In genomic region chrX:103329991-103330390, GRCh38 we compare ENCODE assay signal across 8 cellular contexts. TPM values are rescaled to one million over a fixed set of nuclear protein-coding genes. Genes with fewer than 3 reads are reported as not detected.
DNase-seq lines count a peak whose midpoint lies in the region; ATAC-seq and TF ChIP-seq lines count a peak whose summit lies in the region.

Gene TCEAL7 (plus strand): TSS chrX:103330239. CDS start chrX:103331404, 1,165 bp downstream.

- H3K4me3 ChIP-seq in coronary artery (peak within 1 kb of the TSS; percentile 52), skeletal muscle satellite cell (ENCODE audit: low read length) (peak within 1 kb of the TSS; percentile 66)

- peak within 1 kb of the TSS; percentile 58 for H3K27ac Mint-ChIP-seq in HFFc6

- H3K9me3 ChIP-seq in skeletal muscle satellite cell (replicated peaks; ENCODE audit: low read length) = no peaks in the 10 kb centered on the region

- peaks cover 7% of the 10 kb centered on the region for H3K27me3 ChIP-seq in skeletal muscle satellite cell (ENCODE audit: control insufficient read depth, insufficient read depth, low read length)

- H3K4me3 Mint-ChIP-seq in HFFc6 = peak within 1 kb of the TSS; percentile 90

- no peaks in the 10 kb centered on the region for H3K9me3 Mint-ChIP-seq in HFFc6

- H3K36me3 ChIP-seq in skeletal muscle satellite cell (ENCODE audit: insufficient read depth, low read length) = no peaks in the 10 kb centered on the region

- peaks cover 19% of the 10 kb centered on the region for H3K4me1 Mint-ChIP-seq in HFFc6 (ENCODE audit: low read depth)

- TF ChIP-seq CTCF in HFFc6 (IDR thresholded peaks at IDR 0.05) (no peak), coronary artery (IDR thresholded peaks at IDR 0.05) (no peak)

- H3K27me3 Mint-ChIP-seq in HFFc6 (ENCODE audit: insufficient read depth) = peaks cover 5% of the 10 kb centered on the region

- peak within 1 kb of the TSS; percentile 88 for H3K4me2 ChIP-seq in skeletal muscle satellite cell (ENCODE audit: low read length)

- peak; percentile 4 for DNase-seq in HFFc6
- DNase-seq in coronary artery (ENCODE audit: low spot score) = no peak
- DNase-seq in iris pigment epithelial cell (ENCODE audit: low read depth) = peak; percentile 30
- no peak for DNase-seq in NCI-H69 (lab: John Stamatoyannopoulos, UW)
- DNase-seq in stimulated activated naive CD4-positive, alpha-beta T cell (lab: John Stamatoyannopoulos, UW) = no peak
- DNase-seq in effector CD4-positive, alpha-beta T cell = no peak

- H3K36me3 Mint-ChIP-seq in HFFc6 (ENCODE audit: low read depth) = no peaks in the 10 kb centered on the region

- peak within 1 kb of the TSS; percentile 69 for H3K9ac ChIP-seq in skeletal muscle satellite cell (ENCODE audit: low read depth, low read length)

- ATAC-seq in GM19397 (IDR thresholded peaks at IDR 0.05; ENCODE audit: unreplicated experiment) = no peak

- no peaks in the 10 kb centered on the region for H3K4me1 ChIP-seq in skeletal muscle satellite cell (ENCODE audit: control insufficient read depth, insufficient read depth, low read length)

- no peak within 1 kb of the TSS for H3K27ac ChIP-seq in coronary artery

RNA-seq across cellular contexts. Expression of gene TCEAL7, which starts in this region (rescaled TPM):
- total RNA-seq in HFFc6 (2021; fragmentation: NEBNext Ultra II Directional; extraction: Animal tissue kit (Norgen Biotek cat#: 25700)) = 10 to 100 TPM; 12.3 to 17.5 (median 16.0) TPM
- 39.3 and 45.4 TPM in 2 replicates for total RNA-seq in skeletal muscle satellite cell (2012; rRNA removed)

Comparison
In these comparisons a context has a peak if more than half of its experiments do, and no peak if none do; other contexts are left out.
1. DNase-seq: peak in HFFc6 (single experiment) and iris pigment epithelial cell (single experiment); none in coronary artery (single experiment), NCI-H69 (single experiment), stimulated activated naive CD4-positive, alpha-beta T cell (0 of 6) and effector CD4-positive, alpha-beta T cell (single experiment).